9 cellular contexts compared by ENCODE assay signal in the genomic region with DNA sequence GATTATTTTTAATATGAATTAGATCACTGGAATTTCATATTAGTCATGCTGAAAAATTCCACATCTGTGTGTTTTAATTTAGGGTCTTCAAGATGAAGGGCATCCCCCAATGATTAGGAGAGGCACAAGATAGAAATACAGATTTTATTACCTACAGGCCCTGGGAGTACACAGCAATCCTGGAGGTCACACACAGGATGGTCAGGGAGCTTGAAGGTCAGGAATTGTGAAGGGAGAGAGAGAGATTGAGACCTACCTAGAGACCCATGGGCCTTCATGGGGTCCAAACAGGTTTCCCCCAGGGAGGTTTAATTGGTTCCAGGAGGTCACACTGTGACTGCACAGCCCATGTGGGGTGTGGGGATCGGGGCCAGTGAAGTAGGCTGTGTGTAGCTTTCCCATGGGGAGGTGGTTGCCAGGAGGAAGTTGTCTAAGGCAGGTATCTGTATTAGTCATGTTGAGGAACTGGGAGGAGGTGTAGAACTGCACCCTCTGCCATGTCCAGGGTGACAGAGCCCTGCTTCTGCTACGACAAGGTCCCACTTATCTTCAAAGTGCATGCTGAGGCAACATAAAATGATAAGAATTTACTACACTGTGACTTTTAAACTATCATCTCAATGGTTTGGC. TPM values are rescaled to one million over a fixed set of nuclear protein-coding genes. Genes with fewer than 3 reads are reported as not detected.
DNase-seq lines count a peak whose midpoint lies in the region; ATAC-seq, FAIRE-seq and TF ChIP-seq lines count a peak whose summit lies in the region.
"Had no signal": no experiment of that assay in that cellular context is flagged by ENCODE, and none has a peak within 500 bp of the region (broad histone marks: within the 10 kb centered on the region; RNA-seq: fewer than 3 reads in every experiment).

No MANE protein-coding gene starts in this region.

- peak overlapping the region; percentile 24 to 66 (median 45) for H3K4me3 Mint-ChIP-seq in CD4-positive, CD25-positive, alpha-beta regulatory T cell
- no peak overlapping the region for H3K4me3 Mint-ChIP-seq in nephron progenitor cell
- H3K4me3 Mint-ChIP-seq: nephron had no signal

- ATAC-seq in CD4-positive, CD25-positive, alpha-beta regulatory T cell (ENCODE audit: low read depth in 2 of 2) = peak; percentile 44 to 53
- ATAC-seq in GM19455 (IDR thresholded peaks at IDR 0.05; ENCODE audit: unreplicated experiment) (peak; percentile 77), HG03378 (IDR thresholded peaks at IDR 0.05; ENCODE audit: unreplicated experiment) (peak; percentile 89)

- peak overlapping the region; percentile 18 to 73 (median 53) for H3K27ac Mint-ChIP-seq in CD4-positive, CD25-positive, alpha-beta regulatory T cell
- H3K27ac Mint-ChIP-seq in nephron progenitor cell = no peak overlapping the region

- DNase-seq in CD4-positive, CD25-positive, alpha-beta regulatory T cell = no peak
- DNase-seq in bronchial epithelial cell (ENCODE audit: low read depth) (peak; percentile 88), substantia nigra (lab: John Stamatoyannopoulos, UW) (no peak), nephron progenitor cell (no peak), T-helper 9 cell (no peak), HCEC 1CT (no peak)

- peaks cover 44 to 92% (median 63%) of the 10 kb centered on the region in 4 donors for H3K4me1 Mint-ChIP-seq in CD4-positive, CD25-positive, alpha-beta regulatory T cell
- peaks cover 26% of the 10 kb centered on the region for H3K4me1 Mint-ChIP-seq in nephron progenitor cell

- H3K36me3 Mint-ChIP-seq in CD4-positive, CD25-positive, alpha-beta regulatory T cell = peaks cover 11% of the 10 kb centered on the region
- peaks cover 24% of the 10 kb centered on the region for H3K36me3 Mint-ChIP-seq in nephron progenitor cell (ENCODE audit: low read depth)

- no peak overlapping the region for H3K4me3 ChIP-seq in CD4-positive, CD25-positive, alpha-beta regulatory T cell (ENCODE audit: low read depth, low read length)
- no peak overlapping the region for H3K4me3 ChIP-seq in bronchial epithelial cell (ENCODE audit: low read depth, low read length)

- H3K27me3 ChIP-seq in CD4-positive, CD25-positive, alpha-beta regulatory T cell (ENCODE audit: control insufficient read depth, insufficient read depth, low read length) = no peaks in the 10 kb centered on the region
- H3K27me3 ChIP-seq in bronchial epithelial cell (ENCODE audit: control insufficient read depth, insufficient read depth, low read length) = no peaks in the 10 kb centered on the region

- TF ChIP-seq CTCF in bronchial epithelial cell (IDR thresholded peaks at IDR 0.05; ENCODE audit: insufficient read depth, low read length, severe bottlenecking) = no peak
- no peak for TF ChIP-seq CTCF in nephron progenitor cell (IDR thresholded peaks at IDR 0.05)

- no peaks in the 10 kb centered on the region for H3K36me3 ChIP-seq in CD4-positive, CD25-positive, alpha-beta regulatory T cell (ENCODE audit: control insufficient read depth, insufficient read depth, low read length)
- no peaks in the 10 kb centered on the region for H3K36me3 ChIP-seq in bronchial epithelial cell (ENCODE audit: control insufficient read depth, insufficient read depth, low read length)

- no peak for FAIRE-seq in bronchial epithelial cell (lab: Jason Lieb, UNC)

- H3K4me1 ChIP-seq in CD4-positive, CD25-positive, alpha-beta regulatory T cell (ENCODE audit: control insufficient read depth, insufficient read depth, low read length, poor library complexity, severe bottlenecking) = peaks cover 38% of the 10 kb centered on the region

- H3K9me3 ChIP-seq in CD4-positive, CD25-positive, alpha-beta regulatory T cell (ENCODE audit: control insufficient read depth in 2 of 2, low read length in 2 of 2) = no peaks in the 10 kb centered on the region

- H3K9me3 Mint-ChIP-seq in CD4-positive, CD25-positive, alpha-beta regulatory T cell = no peaks in the 10 kb centered on the region
- peaks cover 5% of the 10 kb centered on the region for H3K9me3 Mint-ChIP-seq in nephron progenitor cell
- H3K9me3 Mint-ChIP-seq: nephron had no signal

- H3K27me3 Mint-ChIP-seq in CD4-positive, CD25-positive, alpha-beta regulatory T cell = no peaks in the 10 kb centered on the region
- H3K27me3 Mint-ChIP-seq in nephron progenitor cell (ENCODE audit: low read depth, poor library complexity) = no peaks in the 10 kb centered on the region

- no peak overlapping the region for H3K27ac ChIP-seq in CD4-positive, CD25-positive, alpha-beta regulatory T cell (ENCODE audit: insufficient read depth, low read length, poor library complexity, severe bottlenecking)
- no peak overlapping the region for H3K27ac ChIP-seq in substantia nigra (ENCODE audit: low read depth, low read length, poor library complexity, severe bottlenecking)

RNA-seq across cellular contexts. Expression of gene SNX9, which starts 18.3 kb away (rescaled TPM):
- 31.6 TPM for total RNA-seq in CD4-positive, CD25-positive, alpha-beta regulatory T cell
- 10 to 100 TPM; 16.4 to 23.5 (median 19.9) TPM for polyA plus RNA-seq in CD4-positive, CD25-positive, alpha-beta regulatory T cell
- total RNA-seq in bronchial epithelial cell = 25.5 and 26.6 TPM in 2 replicates
